Comparison of ENCODE assay signal across 34 cellular contexts in the genomic region with DNA sequence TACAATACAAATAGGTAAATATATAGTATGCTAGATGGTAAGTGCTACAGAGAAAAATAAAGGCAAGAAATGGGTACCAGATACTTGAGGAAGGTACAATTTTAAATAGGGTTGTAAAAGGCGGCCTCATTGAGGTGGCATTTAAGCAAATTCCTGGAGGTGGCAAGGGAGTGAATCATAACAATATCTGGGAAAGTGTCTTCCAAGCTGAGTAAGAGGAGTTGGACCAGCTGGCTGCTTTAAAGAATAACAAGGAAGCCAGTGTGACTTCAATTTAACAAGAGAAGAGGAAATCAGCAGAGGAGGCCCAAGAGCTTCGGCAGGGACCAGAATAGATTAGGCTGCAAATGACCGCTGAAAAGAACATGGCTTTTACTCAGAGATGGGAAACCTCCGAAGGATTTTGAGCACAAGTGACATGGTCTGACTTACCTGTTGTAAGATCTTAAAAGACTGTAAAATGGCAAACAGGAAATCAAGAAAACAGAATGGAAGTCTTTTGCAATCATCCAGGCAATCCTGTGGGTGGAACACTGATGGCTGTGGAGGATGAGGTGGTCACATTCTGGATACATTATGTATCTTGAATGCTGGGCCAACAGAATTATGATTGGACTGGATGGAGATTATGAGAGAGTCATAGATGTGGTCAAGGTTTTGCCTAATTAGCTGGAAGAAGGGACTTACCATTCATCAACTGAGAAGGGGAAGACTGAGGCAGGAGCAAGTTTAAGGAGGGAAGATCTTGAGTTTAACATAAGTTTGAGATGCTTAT.
DNase-seq lines count a peak whose midpoint lies in the region; ATAC-seq and TF ChIP-seq lines count a peak whose summit lies in the region.
"Had no signal": no experiment of that assay in that cellular context is flagged by ENCODE, and none has a peak within 500 bp of the region (broad histone marks: within the 10 kb centered on the region; RNA-seq: fewer than 3 reads in every experiment).

No MANE protein-coding gene starts in this region.

- H3K4me3 Mint-ChIP-seq in nephron progenitor cell, result no peak overlapping the region
- H3K4me3 Mint-ChIP-seq in neural progenitor cell, result no peak overlapping the region
- H3K4me3 Mint-ChIP-seq: activated CD4-positive, alpha-beta memory T cell treated with anti-CD3 and anti-CD28 coated beads for 36 hours; HFFc6; mesothelial cell of epicardium; naive thymus-derived CD4-positive, alpha-beta T cell; T-helper 17 cell had no signal

- H3K4me1 ChIP-seq in GM23248 (ENCODE audit: insufficient read depth) (peaks cover 14% of the 10 kb centered on the region), adipocyte (ENCODE audit: control insufficient read depth, insufficient read depth, low read length) (peaks cover 11% of the 10 kb centered on the region), neural progenitor cell (no peaks in the 10 kb centered on the region)
- H3K4me1 ChIP-seq: adrenal gland, colonic mucosa, heart left ventricle, upper lobe of right lung had no signal

- no peaks in the 10 kb centered on the region for H3K9me2 ChIP-seq in GM23248 (ENCODE audit: insufficient read depth)
- H3K9me2 ChIP-seq: SK-N-SH had no signal

- H3K4me3 ChIP-seq in GM23248, result no peak overlapping the region
- H3K4me3 ChIP-seq in adipocyte (ENCODE audit: low read length), result no peak overlapping the region
- H3K4me3 ChIP-seq in fibroblast of the aortic adventitia (ENCODE audit: low read depth, low read length), result no peak overlapping the region
- no peak overlapping the region for H3K4me3 ChIP-seq in neural progenitor cell
- H3K4me3 ChIP-seq: adrenal gland, colonic mucosa, heart left ventricle, MG63, PC-9, upper lobe of right lung had no signal

- H3K27ac ChIP-seq in GM23248 (peak overlapping the region; percentile 67), neural progenitor cell (no peak overlapping the region)
- H3K27ac ChIP-seq: colonic mucosa, foreskin keratinocyte, heart left ventricle, PC-9, upper lobe of right lung had no signal

- H3K27me3 Mint-ChIP-seq in nephron progenitor cell (ENCODE audit: low read depth, poor library complexity), result peaks cover 3% of the 10 kb centered on the region
- H3K27me3 Mint-ChIP-seq in neural progenitor cell (ENCODE audit: insufficient read depth, low read depth), result peaks cover 8% of the 10 kb centered on the region
- H3K27me3 Mint-ChIP-seq: activated CD4-positive, alpha-beta memory T cell treated with anti-CD3 and anti-CD28 coated beads for 36 hours; naive thymus-derived CD4-positive, alpha-beta T cell; T-helper 17 cell had no signal

- H3K9me3 Mint-ChIP-seq in nephron progenitor cell (peaks cover 11% of the 10 kb centered on the region), neural progenitor cell (no peaks in the 10 kb centered on the region)
- H3K9me3 Mint-ChIP-seq: activated CD4-positive, alpha-beta memory T cell treated with anti-CD3 and anti-CD28 coated beads for 36 hours; HFFc6 had no signal

- H3F3A ChIP-seq in GM23248 (ENCODE audit: insufficient read depth) (peaks cover 18% of the 10 kb centered on the region), neural progenitor cell (ENCODE audit: low read depth) (no peaks in the 10 kb centered on the region)

- H3K9ac ChIP-seq in GM23248, result no peak overlapping the region
- no peak overlapping the region for H3K9ac ChIP-seq in adipocyte (ENCODE audit: low read length)
- H3K9ac ChIP-seq in neural progenitor cell, result no peak overlapping the region
- H3K9ac ChIP-seq: SK-N-SH had no signal

- WGBS in GM23248 (ENCODE audit: low coverage in 1 of 2, low lambda C conversion rate in 2 of 2, missing lambda C conversion rate in 2 of 2), 2 experiments, result 93 to 98% methylated on average over 4 of the region's 4 CpGs

- H3K9me3 ChIP-seq in GM23248 (ENCODE audit: low read depth), result no peaks in the 10 kb centered on the region
- no peaks in the 10 kb centered on the region for H3K9me3 ChIP-seq in adipocyte (ENCODE audit: control insufficient read depth, low read length)
- H3K9me3 ChIP-seq in neural progenitor cell (ENCODE audit: low read depth), result no peaks in the 10 kb centered on the region
- H3K9me3 ChIP-seq: adrenal gland, colonic mucosa, SK-N-SH, upper lobe of right lung had no signal

- no peak for ATAC-seq in HG03097 (IDR thresholded peaks at IDR 0.05; ENCODE audit: low FRiP score, unreplicated experiment)
- ATAC-seq: activated CD4-positive, CD25-positive, alpha-beta regulatory T cell treated with anti-CD3 and anti-CD28 coated beads, Interleukin-2, amount 50 U/mL, for 24 hours; foreskin keratinocyte; heart left ventricle; naive thymus-derived CD4-positive, alpha-beta T cell; T-helper 17 cell; upper lobe of right lung had no signal

- H3K79me2 ChIP-seq in GM23248 (ENCODE audit: insufficient read depth), result no peaks in the 10 kb centered on the region
- no peaks in the 10 kb centered on the region for H3K79me2 ChIP-seq in neural progenitor cell (ENCODE audit: low read depth)

- H2AFZ ChIP-seq in GM23248 (no peak overlapping the region), neural progenitor cell (replicated peaks) (no peak overlapping the region)
- H2AFZ ChIP-seq: PC-9 had no signal

- no peaks in the 10 kb centered on the region for H3K27me3 ChIP-seq in GM23248 (replicated peaks; ENCODE audit: insufficient read depth)
- no peaks in the 10 kb centered on the region for H3K27me3 ChIP-seq in adipocyte (replicated peaks; ENCODE audit: control insufficient read depth, insufficient read depth, low read length)
- H3K27me3 ChIP-seq in neural progenitor cell, result no peaks in the 10 kb centered on the region
- H3K27me3 ChIP-seq: adrenal gland, colonic mucosa, foreskin keratinocyte, heart left ventricle, MG63, upper lobe of right lung had no signal

- H3K4me1 Mint-ChIP-seq in nephron progenitor cell, result no peaks in the 10 kb centered on the region
- no peaks in the 10 kb centered on the region for H3K4me1 Mint-ChIP-seq in neural progenitor cell
- H3K4me1 Mint-ChIP-seq: naive thymus-derived CD4-positive, alpha-beta T cell; T-helper 17 cell had no signal

- H3K36me3 ChIP-seq in GM23248 (ENCODE audit: low read depth) (no peaks in the 10 kb centered on the region), adipocyte (ENCODE audit: control insufficient read depth, insufficient read depth, low read length, severe bottlenecking) (peaks cover 1% of the 10 kb centered on the region), neural progenitor cell (peaks cover under 1% of the 10 kb centered on the region)
- H3K36me3 ChIP-seq: adrenal gland, colonic mucosa, MG63, upper lobe of right lung had no signal

- H3K27ac Mint-ChIP-seq in nephron progenitor cell (peak overlapping the region; percentile 12), neural progenitor cell (no peak overlapping the region)
- H3K27ac Mint-ChIP-seq: activated CD4-positive, alpha-beta memory T cell treated with anti-CD3 and anti-CD28 coated beads for 36 hours; HFFc6; mesothelial cell of epicardium; T-helper 17 cell had no signal

- H3K4me2 ChIP-seq in GM23248 (ENCODE audit: unreplicated experiment), result no peak overlapping the region
- H3K4me2 ChIP-seq in neural progenitor cell, result no peak overlapping the region
- H3K4me2 ChIP-seq: PC-9, SK-N-SH had no signal

- H3K36me3 Mint-ChIP-seq in nephron progenitor cell (ENCODE audit: low read depth) (peaks cover 42% of the 10 kb centered on the region), neural progenitor cell (peaks cover 8% of the 10 kb centered on the region)

- in situ Hi-C loops in GM23248 (cut with MboI), result loop anchor here (25.0 kb wide), 1 partner anchor 1018 kb away; a partner anchor contains a TSS

- no peaks in the 10 kb centered on the region for H4K20me1 ChIP-seq in GM23248 (ENCODE audit: insufficient read depth)
- H4K20me1 ChIP-seq in neural progenitor cell (ENCODE audit: low read depth), result no peaks in the 10 kb centered on the region

- TF ChIP-seq CTCF in fibroblast of the aortic adventitia (IDR thresholded peaks at IDR 0.05; ENCODE audit: insufficient read depth, low read length) (no peak), nephron progenitor cell (IDR thresholded peaks at IDR 0.05) (no peak), neural progenitor cell (IDR thresholded peaks at IDR 0.05) (no peak)

- DNase-seq in GM23248, result peak; percentile 65
- DNase-seq in adipocyte (ENCODE audit: low read depth), result peak; percentile 19
- DNase-seq in fibroblast of the aortic adventitia (ENCODE audit: low read depth), result peak; percentile 27
- DNase-seq in nephron progenitor cell, result no peak
- no peak for DNase-seq in neural progenitor cell (ENCODE audit: low spot score)
- no peak for DNase-seq in stimulated activated CD4-positive, alpha-beta T cell treated with anti-CD3 and anti-CD28 coated beads, Interleukin-12 subunit alpha, Interleukin-12 subunit beta, amount 100 ng/mL, for 4 hours
- DNase-seq in AG20443 (ENCODE audit: low spot score), result no peak
- DNase-seq: activated CD4-positive, alpha-beta memory T cell treated with anti-CD3 and anti-CD28 coated beads for 36 hours; activated CD8-positive, alpha-beta memory T cell treated with anti-CD3 and anti-CD28 coated beads, Interleukin-2, amount 50 U/mL, for 4 hours; activated naive CD4-positive, alpha-beta T cell; adrenal gland; C1 segment of cervical spinal cord; colonic mucosa; DMS53; effector memory CD4-positive, alpha-beta T cell; foreskin keratinocyte; GF-D8; heart left ventricle; HFFc6; KBM-7; kidney; MG63; naive thymus-derived CD4-positive, alpha-beta T cell; NCI-H1105 treated with DMSO at 0.1 percent for 48 hours; NCI-H2029 treated with DMSO at 0.1 percent for 48 hours; NCI-H69; PC-9; SK-N-SH; stimulated activated naive CD4-positive, alpha-beta T cell treated with Interleukin-2 at 50 U/mL for 16 hours; T-helper 17 cell; upper lobe of right lung had no signal

Comparison
In these comparisons a context has a peak if more than half of its experiments do, and no peak if none do; other contexts are left out.
1. DNase-seq: peak in GM23248 (single experiment), adipocyte (single experiment) and fibroblast of the aortic adventitia (single experiment); none in nephron progenitor cell (single experiment), neural progenitor cell (single experiment), stimulated activated CD4-positive, alpha-beta T cell treated with anti-CD3 and anti-CD28 coated beads, Interleukin-12 subunit alpha, Interleukin-12 subunit beta, amount 100 ng/mL, for 4 hours (single experiment) and AG20443 (single experiment).